7 cellular contexts compared by ENCODE assay signal in genomic region chr1:78143152-78143551, GRCh38.
A peak's percentile ranks its signal among the peaks of the same experiment; 100 is the strongest.
DNase-seq lines count a peak whose midpoint lies in the region; ATAC-seq and TF ChIP-seq lines count a peak whose summit lies in the region.

No MANE protein-coding gene starts in this region.

- H3F3A ChIP-seq in PC-3 (ENCODE audit: low read length, unreplicated experiment), result no peaks in the 10 kb centered on the region

- no peak overlapping the region for H3K9ac ChIP-seq in PC-3 (ENCODE audit: low read length)

- H3K79me2 ChIP-seq in PC-3 (ENCODE audit: low read length), result no peaks in the 10 kb centered on the region

- H3K4me2 ChIP-seq in PC-3 (ENCODE audit: low read length), result no peak overlapping the region

- TF ChIP-seq POLR2A in gastroesophageal sphincter (IDR thresholded peaks at IDR 0.05), result no peak

- intact Hi-C loops in PC-3 (cut with micrococcal nuclease), result no loop called here
- intact Hi-C loops in mucosa of descending colon (cut with DNase I, micrococcal nuclease), result loop anchor here (10.0 kb wide), 1 partner anchor 532 kb away; no protein-coding TSS in a partner anchor

- 54 to 80% methylated on average over 2 to 4 of the region's 4 CpGs for WGBS in gastroesophageal sphincter (ENCODE audit: low coverage in 1 of 2), 2 donors

- no peak for TF ChIP-seq CTCF in PC-3 (conservative IDR thresholded peaks at IDR 0.05; ENCODE audit: low read depth, low read length)
- no peak for TF ChIP-seq CTCF in mucosa of descending colon (IDR thresholded peaks at IDR 0.05)
- TF ChIP-seq CTCF in gastroesophageal sphincter (IDR thresholded peaks at IDR 0.05), result no peak

- CTCF ChIA-PET in PC-3 (lab: Charles Lee), result no interaction called here

- H3K36me3 ChIP-seq in PC-3 (ENCODE audit: low read depth, low read length) (no peaks in the 10 kb centered on the region), mucosa of descending colon (ENCODE audit: low read depth) (no peaks in the 10 kb centered on the region), gastroesophageal sphincter (no peaks in the 10 kb centered on the region)

- no TSS peak for BruUV-seq in PC-3 (replicated peaks; lab: Mats Ljungman, UMichigan)

- peak overlapping the region; percentile 15; the same call in 1 of the 2 replicates for H2AFZ ChIP-seq in PC-3 (ENCODE audit: low read length)

- peak; percentile 89 for ATAC-seq in GM18907 (IDR thresholded peaks at IDR 0.05; ENCODE audit: unreplicated experiment)
- ATAC-seq in HG02763 (IDR thresholded peaks at IDR 0.05; ENCODE audit: unreplicated experiment), result peak; percentile 82
- ATAC-seq in PC-3, result no peak
- ATAC-seq in mucosa of descending colon, result peak; percentile 67
- ATAC-seq in gastroesophageal sphincter, result no peak

- H3K4me3 ChIP-seq in PC-3 (ENCODE audit: low read length), result no peak overlapping the region
- no peak overlapping the region for H3K4me3 ChIP-seq in mucosa of descending colon
- no peak overlapping the region for H3K4me3 ChIP-seq in gastroesophageal sphincter

- TF ChIP-seq EP300 in gastroesophageal sphincter (IDR thresholded peaks at IDR 0.05), result no peak

- H3K4me1 ChIP-seq in PC-3 (ENCODE audit: insufficient read depth, low read length) (peaks cover 35% of the 10 kb centered on the region), mucosa of descending colon (ENCODE audit: low read depth) (peaks cover 2% of the 10 kb centered on the region), gastroesophageal sphincter (peaks cover 0 to 4% (median 0%) of the 10 kb centered on the region in 3 donors)

- no peak for DNase-seq in PC-3
- no peak for DNase-seq in mucosa of descending colon
- no peak for DNase-seq in mucosa of gallbladder (ENCODE audit: low spot score)
- DNase-seq in NCI-H526 (lab: John Stamatoyannopoulos, UW), result no peak

- H3K27me3 ChIP-seq in PC-3 (ENCODE audit: low read length), result no peaks in the 10 kb centered on the region
- H3K27me3 ChIP-seq in gastroesophageal sphincter, result no peaks in the 10 kb centered on the region

- no peaks in the 10 kb centered on the region for H3K9me2 ChIP-seq in PC-3 (replicated peaks; ENCODE audit: low read length)

- H3K27ac ChIP-seq in PC-3 (ENCODE audit: low read length), result no peak overlapping the region
- H3K27ac ChIP-seq in gastroesophageal sphincter, result no peak overlapping the region

- no peaks in the 10 kb centered on the region for H4K20me1 ChIP-seq in PC-3 (ENCODE audit: low read length)

- POLR2A ChIA-PET in PC-3 (lab: Charles Lee; ENCODE audit: unreplicated experiment), result no interaction called here

- H3K9me3 ChIP-seq in PC-3 (ENCODE audit: low read length) (no peaks in the 10 kb centered on the region), mucosa of descending colon (no peaks in the 10 kb centered on the region), gastroesophageal sphincter (no peaks in the 10 kb centered on the region)

Comparison
In these comparisons a context has a peak if more than half of its experiments do, and no peak if none do; other contexts are left out.
1. ATAC-seq: peak in GM18907 (single experiment), HG02763 (single experiment) and mucosa of descending colon (single experiment); none in PC-3 (single experiment) and gastroesophageal sphincter (single experiment).